22 cellular contexts compared by ENCODE assay signal in genomic region chr1:181513786-181514297, GRCh38. TPM values are rescaled to one million over a fixed set of nuclear protein-coding genes. Genes with fewer than 3 reads are reported as not detected.
DNase-seq lines count a peak whose midpoint lies in the region; ATAC-seq, FAIRE-seq and TF ChIP-seq lines count a peak whose summit lies in the region.
"Had no signal": no experiment of that assay in that cellular context is flagged by ENCODE, and none has a peak within 500 bp of the region (broad histone marks: within the 10 kb centered on the region; RNA-seq: fewer than 3 reads in every experiment).

No MANE protein-coding gene starts in this region.

- peak overlapping the region; percentile 35; the same call in 1 of the 2 replicates for H3K27ac ChIP-seq in GM12878 (ENCODE audit: control insufficient read depth, insufficient read depth)
- H3K27ac ChIP-seq: adrenal gland, gastrocnemius medialis, RWPE1, sigmoid colon, transverse colon had no signal

- no peaks in the 10 kb centered on the region for H3K9me3 ChIP-seq in GM12878 (replicated peaks; ENCODE audit: control insufficient read depth, insufficient read depth, low read length)
- H3K9me3 ChIP-seq: adrenal gland, gastrocnemius medialis, sigmoid colon, transverse colon had no signal

- peak overlapping the region; percentile 83 for H3K4me2 ChIP-seq in GM12878 (ENCODE audit: control insufficient read depth, insufficient read depth)

- RAD21 ChIA-PET in GM12878 (lab: Charles Lee; ENCODE audit: unreplicated experiment): interaction anchor here (0.5 to 16.9 kb wide), 3 partner anchors 10 to 423 kb away, joined by 3 to 278 read pairs (median 3); partner anchors contain the start of gene CACNA1E

- SMC1A ChIA-PET in GM12878 (lab: Charles Lee; ENCODE audit: uncharacterized antibody, unreplicated experiment): interaction anchor here (0.8 to 4.5 kb wide), 8 partner anchors 13 to 163 kb away, joined by 3 to 24 read pairs (median 3); partner anchors contain the start of gene CACNA1E

- 9% methylated on average over 4 of the region's 4 CpGs for WGBS in GM12878 (ENCODE audit: insufficient coverage, insufficient replicate concordance, low lambda C conversion rate, missing lambda C conversion rate)

- in situ Hi-C loops in GM12878 (cut with MboI): no loop called here

- FAIRE-seq in GM12878 (lab: Jason Lieb, UNC): no peak
- FAIRE-seq: H1 had no signal

- H3K4me3 ChIP-seq in GM12878: no peak overlapping the region
- H3K4me3 ChIP-seq: adrenal gland, gastrocnemius medialis, sigmoid colon, transverse colon had no signal

- TF ChIP-seq CTCF in GM12878 (IDR thresholded peaks at IDR 0.05 in 2 of 3, conservative IDR thresholded peaks at IDR 0.05 in 1 of 3; ENCODE audit: control insufficient read depth in 2 of 3, extremely low read depth in 1 of 3, insufficient read depth in 1 of 3, low read depth in 3 of 3, low read length in 3 of 3): no peak

- POLR2A ChIA-PET in GM12878 (lab: Charles Lee): interaction anchor here (0.6 to 2.2 kb wide), 4 partner anchors 8 to 46 kb away, joined by 3 to 8 read pairs (median 4); no protein-coding TSS in a partner anchor

- TF ChIP-seq POLR2A in GM12878 (IDR thresholded peaks at IDR 0.05; ENCODE audit: low read depth, low read length): no peak

- no peaks in the 10 kb centered on the region; a peak in 1 of 4 replicates for H3K36me3 ChIP-seq in GM12878 (ENCODE audit: control insufficient read depth in 2 of 2, insufficient read depth in 2 of 2, low read length in 1 of 2)
- H3K36me3 ChIP-seq: adrenal gland, gastrocnemius medialis, sigmoid colon, transverse colon had no signal

- intact Hi-C loops in GM12878 (cut with micrococcal nuclease; ENCODE audit: unreplicated experiment): no loop called here

- H3K4me1 ChIP-seq in GM12878 (ENCODE audit: control insufficient read depth, insufficient read depth, low read length): peaks cover 25% of the 10 kb centered on the region
- H3K4me1 ChIP-seq: adrenal gland, gastrocnemius medialis, sigmoid colon, transverse colon had no signal

- no peak overlapping the region for H2AFZ ChIP-seq in GM12878 (ENCODE audit: control insufficient read depth, low read depth, low read length)

- DNase-seq in DMS79 treated with DMSO at 0.1 percent for 48 hours (lab: John Stamatoyannopoulos, UW) (peak; percentile 94), NCI-H2196 (lab: John Stamatoyannopoulos, UW; ENCODE audit: unreplicated experiment) (peak; percentile 54), GM12878 (ENCODE audit: low read depth, low spot score) (no peak)
- no peak for DNase-seq in stimulated activated CD4-positive, alpha-beta T cell treated with anti-CD3 and anti-CD28 coated beads, Interleukin-15, amount 100 ng/mL, for 24 hours
- DNase-seq: activated CD4-positive, alpha-beta T cell treated with anti-CD3 and anti-CD28 coated beads, Interleukin-2, amount 50 U/mL, for 1 hour; activated effector memory CD4-positive, alpha-beta T cell treated with anti-CD3 and anti-CD28 coated beads, Interleukin-2, amount 50 U/mL, for 16 hours; adrenal gland; CD4-positive, CD25-positive, alpha-beta regulatory T cell; gastrocnemius medialis; left cardiac atrium; NCI-H1092; NCI-H2171; posterior cingulate gyrus; sigmoid colon; SW 1271; transverse colon had no signal

- H3K9ac ChIP-seq in GM12878 (ENCODE audit: control insufficient read depth, insufficient read depth, low read length): no peak overlapping the region

- no peaks in the 10 kb centered on the region for H3K27me3 ChIP-seq in GM12878 (replicated peaks in 1 of 2; ENCODE audit: control insufficient read depth in 2 of 2, insufficient read depth in 2 of 2, low read length in 1 of 2)
- H3K27me3 ChIP-seq: adrenal gland, gastrocnemius medialis, sigmoid colon, transverse colon had no signal

- CTCF ChIA-PET in GM12878 (lab: Yijun Ruan, JAX): interaction anchor here (0.9 to 3.2 kb wide), 5 partner anchors 9 to 423 kb away, joined by 3 to 9 read pairs (median 5); no protein-coding TSS in a partner anchor

- ATAC-seq in HG02943 (IDR thresholded peaks at IDR 0.05; ENCODE audit: low read depth, unreplicated experiment) (peak; percentile 4), GM12878 (no peak; the same call in 1 of the 3 replicates), HG02870 (IDR thresholded peaks at IDR 0.05; ENCODE audit: unreplicated experiment) (no peak), HG03196 (IDR thresholded peaks at IDR 0.05; ENCODE audit: unreplicated experiment) (no peak), HG03039 (IDR thresholded peaks at IDR 0.05; ENCODE audit: unreplicated experiment) (no peak)
- ATAC-seq: gastrocnemius medialis had no signal

- TF ChIP-seq RAD21 in GM12878 (IDR thresholded peaks at IDR 0.05; ENCODE audit: insufficient read depth, low read depth, low read length): no peak

- BruUV-seq in GM12878 (replicated peaks; lab: Mats Ljungman, UMichigan): no TSS peak

- no peaks in the 10 kb centered on the region for H4K20me1 ChIP-seq in GM12878 (ENCODE audit: control insufficient read depth, insufficient read depth)

- H3K79me2 ChIP-seq in GM12878 (ENCODE audit: control insufficient read depth, insufficient read depth, low read length): no peaks in the 10 kb centered on the region

- TF ChIP-seq EP300 in GM12878 (IDR thresholded peaks at IDR 0.05; ENCODE audit: borderline replicate concordance in 1 of 2, control insufficient read depth in 1 of 2, low read depth in 2 of 2, low read length in 2 of 2): no peak; a peak in 1 of 4 replicates

TF ChIP-seq in GM12878, 131 proteins besides CTCF, POLR2A, EP300 and RAD21 (continues in another document):
- TF ChIP-seq KDM1A (IDR thresholded peaks at IDR 0.05; ENCODE audit: borderline replicate concordance) (no peak), ATF7 (IDR thresholded peaks at IDR 0.05; ENCODE audit: low read depth) (no peak), POLR2AphosphoS2 (IDR thresholded peaks at IDR 0.05; ENCODE audit: low read depth, low read length) (no peak), KLF5 (IDR thresholded peaks at IDR 0.05; ENCODE audit: partially characterized antibody) (no peak), ZBED1 (IDR thresholded peaks at IDR 0.05; ENCODE audit: borderline replicate concordance) (no peak), WRNIP1 (IDR thresholded peaks at IDR 0.05; ENCODE audit: borderline replicate concordance, low read depth, low read length) (no peak), ZNF217 (IDR thresholded peaks at IDR 0.05) (no peak), SUZ12 (IDR thresholded peaks at IDR 0.05; ENCODE audit: unreplicated experiment) (no peak)
- TF ChIP-seq, protein P1, sequence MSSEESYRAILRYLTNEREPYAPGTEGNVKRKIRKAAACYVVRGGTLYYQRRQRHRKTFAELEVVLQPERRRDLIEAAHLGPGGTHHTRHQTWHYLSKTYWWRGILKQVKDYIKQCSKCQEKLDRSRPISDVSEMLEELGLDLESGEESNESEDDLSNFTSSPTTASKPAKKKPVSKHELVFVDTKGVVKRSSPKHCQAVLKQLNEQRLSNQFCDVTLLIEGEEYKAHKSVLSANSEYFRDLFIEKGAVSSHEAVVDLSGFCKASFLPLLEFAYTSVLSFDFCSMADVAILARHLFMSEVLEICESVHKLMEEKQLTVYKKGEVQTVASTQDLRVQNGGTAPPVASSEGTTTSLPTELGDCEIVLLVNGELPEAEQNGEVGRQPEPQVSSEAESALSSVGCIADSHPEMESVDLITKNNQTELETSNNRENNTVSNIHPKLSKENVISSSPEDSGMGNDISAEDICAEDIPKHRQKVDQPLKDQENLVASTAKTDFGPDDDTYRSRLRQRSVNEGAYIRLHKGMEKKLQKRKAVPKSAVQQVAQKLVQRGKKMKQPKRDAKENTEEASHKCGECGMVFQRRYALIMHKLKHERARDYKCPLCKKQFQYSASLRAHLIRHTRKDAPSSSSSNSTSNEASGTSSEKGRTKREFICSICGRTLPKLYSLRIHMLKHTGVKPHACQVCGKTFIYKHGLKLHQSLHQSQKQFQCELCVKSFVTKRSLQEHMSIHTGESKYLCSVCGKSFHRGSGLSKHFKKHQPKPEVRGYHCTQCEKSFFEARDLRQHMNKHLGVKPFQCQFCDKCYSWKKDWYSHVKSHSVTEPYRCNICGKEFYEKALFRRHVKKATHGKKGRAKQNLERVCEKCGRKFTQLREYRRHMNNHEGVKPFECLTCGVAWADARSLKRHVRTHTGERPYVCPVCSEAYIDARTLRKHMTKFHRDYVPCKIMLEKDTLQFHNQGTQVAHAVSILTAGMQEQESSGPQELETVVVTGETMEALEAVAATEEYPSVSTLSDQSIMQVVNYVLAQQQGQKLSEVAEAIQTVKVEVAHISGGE (CRISPR knock-in tag; IDR thresholded peaks at IDR 0.05): no peak
- TF ChIP-seq, protein P2, sequence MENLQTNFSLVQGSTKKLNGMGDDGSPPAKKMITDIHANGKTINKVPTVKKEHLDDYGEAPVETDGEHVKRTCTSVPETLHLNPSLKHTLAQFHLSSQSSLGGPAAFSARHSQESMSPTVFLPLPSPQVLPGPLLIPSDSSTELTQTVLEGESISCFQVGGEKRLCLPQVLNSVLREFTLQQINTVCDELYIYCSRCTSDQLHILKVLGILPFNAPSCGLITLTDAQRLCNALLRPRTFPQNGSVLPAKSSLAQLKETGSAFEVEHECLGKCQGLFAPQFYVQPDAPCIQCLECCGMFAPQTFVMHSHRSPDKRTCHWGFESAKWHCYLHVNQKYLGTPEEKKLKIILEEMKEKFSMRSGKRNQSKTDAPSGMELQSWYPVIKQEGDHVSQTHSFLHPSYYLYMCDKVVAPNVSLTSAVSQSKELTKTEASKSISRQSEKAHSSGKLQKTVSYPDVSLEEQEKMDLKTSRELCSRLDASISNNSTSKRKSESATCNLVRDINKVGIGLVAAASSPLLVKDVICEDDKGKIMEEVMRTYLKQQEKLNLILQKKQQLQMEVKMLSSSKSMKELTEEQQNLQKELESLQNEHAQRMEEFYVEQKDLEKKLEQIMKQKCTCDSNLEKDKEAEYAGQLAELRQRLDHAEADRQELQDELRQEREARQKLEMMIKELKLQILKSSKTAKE (IDR thresholded peaks at IDR 0.05; ENCODE audit: low read depth, poor library complexity, severe bottlenecking): no peak

RNA-seq across cellular contexts. Expression of gene CACNA1E, which starts 30.5 kb away (rescaled TPM):
- total RNA-seq in GM12878 (2013; cell fraction: nucleolus; rRNA removed): 378 and 432 TPM in 2 replicates
- total RNA-seq in GM12878 (2014; rRNA removed) (12.9 TPM in 2 replicates), GM12878 (2014; rRNA removed; fragmentation: Illumina TruSeq; extraction: Trizol) (6.4 and 7.4 TPM in 2 replicates), GM12878 (2021) (19.4 and 22.0 TPM in 2 replicates)
- 3.4 TPM for polyA plus RNA-seq in GM12878 (2011; ENCODE audit: low read depth)
- polyA plus RNA-seq in GM12878 (2011; rRNA removed) (13.6 and 20.5 TPM in 2 replicates), GM12878 (2014; fragmentation: Illumina TruSeq; extraction: Trizol) (5.1 and 5.7 TPM in 2 replicates), GM12878 (2014; fragmentation: Nextera tagmentation; extraction: Ambion mirVana) (1 to 10 TPM in 1 of 2 experiments, under 1 TPM in 1; 0.57 to 1.7 TPM), GM12878 (2014; rRNA removed) (10.2 and 10.3 TPM in 2 replicates), GM12878 (2016; fragmentation: Nextera tagmentation; extraction: Ambion mirVana) (1 to 10 TPM; 7.8 to 9.1 TPM)
- 12.0 and 12.8 TPM in 2 replicates for polyA plus RNA-seq in GM12878 (2011; cell fraction: cytosol; rRNA removed)
- 112 and 120 TPM in 2 replicates for polyA plus RNA-seq in GM12878 (2011; cell fraction: nucleus; rRNA removed)
- polyA plus RNA-seq in GM12878 (2012): 6.3 and 6.5 TPM in 2 replicates
- 83.5 and 100 TPM in 2 replicates for polyA minus RNA-seq in GM12878 (2011; rRNA and poly(A)+ RNA removed)
- polyA minus RNA-seq in GM12878 (2011; cell fraction: cytosol; rRNA and poly(A)+ RNA removed): 12.8 and 16.5 TPM in 2 replicates
- polyA minus RNA-seq in GM12878 (2011; cell fraction: nucleus; rRNA and poly(A)+ RNA removed): 82.6 and 113 TPM in 2 replicates
- total RNA-seq: CD4-positive, CD25-positive, alpha-beta regulatory T cell had no signal
- polyA plus RNA-seq: CD4-positive, CD25-positive, alpha-beta regulatory T cell had no signal

Comparison
In these comparisons a context has a peak if more than half of its experiments do, and no peak if none do; other contexts are left out.
1. DNase-seq: peak in DMS79 treated with DMSO at 0.1 percent for 48 hours (single experiment) and NCI-H2196 (single experiment); none in GM12878 (single experiment) and stimulated activated CD4-positive, alpha-beta T cell treated with anti-CD3 and anti-CD28 coated beads, Interleukin-15, amount 100 ng/mL, for 24 hours (single experiment).